23 cellular contexts compared by ENCODE assay signal in the genomic region with DNA sequence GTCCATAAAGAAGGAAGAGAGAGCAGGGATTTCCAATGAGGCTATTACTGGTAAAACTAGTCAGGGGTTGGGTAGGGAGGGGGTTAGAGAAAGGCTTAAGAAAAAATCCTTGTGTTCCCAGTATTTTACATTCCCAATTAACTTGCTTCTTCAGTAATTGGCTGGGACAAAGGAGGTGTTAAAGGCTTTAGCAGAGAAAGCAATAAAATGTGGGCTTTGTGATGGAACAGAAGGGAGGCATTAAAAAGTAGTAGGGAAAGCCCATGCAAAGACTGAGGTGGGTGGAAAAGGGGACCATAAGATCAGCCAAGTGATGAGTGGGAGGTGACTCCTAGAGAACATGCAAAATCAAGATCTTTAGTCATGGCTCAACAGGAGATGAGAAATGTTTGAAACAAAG.
DNase-seq lines count a peak whose midpoint lies in the region; ATAC-seq and TF ChIP-seq lines count a peak whose summit lies in the region.
"Had no signal": no experiment of that assay in that cellular context is flagged by ENCODE, and none has a peak within 500 bp of the region (broad histone marks: within the 10 kb centered on the region; RNA-seq: fewer than 3 reads in every experiment).

No MANE protein-coding gene starts in this region.

- H3K9me3 Mint-ChIP-seq in GM23338, result no peaks in the 10 kb centered on the region
- H3K9me3 Mint-ChIP-seq in WTC11, result peaks cover 19% of the 10 kb centered on the region
- peaks cover 6% of the 10 kb centered on the region for H3K9me3 Mint-ChIP-seq in type B pancreatic cell
- no peaks in the 10 kb centered on the region for H3K9me3 Mint-ChIP-seq in activated T-cell treated with anti-CD3 and anti-CD28 coated beads, Interleukin-2, amount 50 U/mL, for 24 hours
- H3K9me3 Mint-ChIP-seq: CD4-positive, alpha-beta T cell had no signal

- no peak overlapping the region for H2BK12ac ChIP-seq in neuronal stem cell (ENCODE audit: low read length)

- no peak overlapping the region for H3K27ac ChIP-seq in GM23338 (ENCODE audit: low read depth)
- peak overlapping the region; percentile 62 for H3K27ac ChIP-seq in HUES48 (ENCODE audit: low read depth, low read length)
- peak overlapping the region; percentile 91 for H3K27ac ChIP-seq in neuronal stem cell (replicated peaks; ENCODE audit: low read length)
- H3K27ac ChIP-seq: A549; BLaER1 treated with 17β-estradiol and CSF1 and Interleukin-3, amounts not matched to agents 10 nM and 100 nM had no signal

- H4K91ac ChIP-seq in neuronal stem cell (ENCODE audit: low read depth, low read length, poor library complexity), result no peak overlapping the region

- H3K9me3 ChIP-seq in HUES48 (ENCODE audit: control insufficient read depth, insufficient read depth, low read length) (no peaks in the 10 kb centered on the region), neuronal stem cell (replicated peaks in 1 of 2; ENCODE audit: control insufficient read depth in 2 of 2, insufficient read depth in 1 of 2, low read depth in 1 of 2, low read length in 2 of 2) (no peaks in the 10 kb centered on the region)
- H3K9me3 ChIP-seq: A549, BE2C had no signal

- no peaks in the 10 kb centered on the region for H4K20me1 ChIP-seq in GM23338 (replicated peaks; ENCODE audit: insufficient read depth)
- H4K20me1 ChIP-seq: BLaER1 treated with 17β-estradiol and CSF1 and Interleukin-3, amounts not matched to agents 10 nM and 100 nM had no signal

- no peak overlapping the region; the same call in 1 of the 2 replicates for H2AFZ ChIP-seq in GM23338
- H2AFZ ChIP-seq in neuronal stem cell (ENCODE audit: low read length), result peak overlapping the region; percentile 49

- H3K18ac ChIP-seq in neuronal stem cell (ENCODE audit: low read length), result no peak overlapping the region

- H4K8ac ChIP-seq in neuronal stem cell (ENCODE audit: low read depth, low read length), result no peak overlapping the region

- H3K36me3 ChIP-seq in GM23338 (ENCODE audit: insufficient read depth), result no peaks in the 10 kb centered on the region
- no peaks in the 10 kb centered on the region for H3K36me3 ChIP-seq in HUES48 (ENCODE audit: control insufficient read depth, insufficient read depth, low read length)
- H3K36me3 ChIP-seq in neuronal stem cell (replicated peaks in 1 of 2; ENCODE audit: control insufficient read depth in 2 of 2, insufficient read depth in 2 of 2, low read length in 2 of 2), result no peaks in the 10 kb centered on the region
- H3K36me3 ChIP-seq: BE2C; BLaER1 treated with 17β-estradiol and CSF1 and Interleukin-3, amounts not matched to agents 10 nM and 100 nM had no signal

- no peak overlapping the region for H2AK5ac ChIP-seq in neuronal stem cell (ENCODE audit: low read depth, low read length)

- CTCF ChIA-PET in WTC11 (lab: Charles Lee), result no interaction called here

- H3K4me1 ChIP-seq in GM23338 (ENCODE audit: insufficient read depth) (0 out of 2 replicates have a peak, but pooled peaks cover 8% of the 10 kb centered on the region), HUES48 (ENCODE audit: control insufficient read depth, insufficient read depth, low read length) (peaks cover 21% of the 10 kb centered on the region), neuronal stem cell (ENCODE audit: control insufficient read depth in 2 of 2, insufficient read depth in 1 of 2, low read depth in 1 of 2, low read length in 2 of 2) (peaks cover 0 to 3% of the 10 kb centered on the region in 2 donors)
- H3K4me1 ChIP-seq: A549; BE2C; BLaER1 treated with 17β-estradiol and CSF1 and Interleukin-3, amounts not matched to agents 10 nM and 100 nM had no signal

- H3K4me3 Mint-ChIP-seq in GM23338 (no peak overlapping the region), WTC11 (no peak overlapping the region), type B pancreatic cell (no peak overlapping the region)
- H3K4me3 Mint-ChIP-seq in activated T-cell treated with anti-CD3 and anti-CD28 coated beads, Interleukin-2, amount 50 U/mL, for 24 hours, result no peak overlapping the region
- H3K4me3 Mint-ChIP-seq: CD14-positive monocyte; CD4-positive, alpha-beta T cell; CD8-positive, alpha-beta memory T cell had no signal

- H2BK15ac ChIP-seq in neuronal stem cell (ENCODE audit: low read length), result no peak overlapping the region

- H3K9me2 ChIP-seq in GM23338 (ENCODE audit: insufficient read depth), result no peaks in the 10 kb centered on the region

- H2BK120ac ChIP-seq in neuronal stem cell (ENCODE audit: low read depth, low read length), result no peak overlapping the region

- H3K4me2 ChIP-seq in GM23338 (no peak overlapping the region), neuronal stem cell (ENCODE audit: insufficient read depth, low read length, poor library complexity, severe bottlenecking) (no peak overlapping the region)
- H3K4me2 ChIP-seq: A549; BLaER1 treated with 17β-estradiol and CSF1 and Interleukin-3, amounts not matched to agents 10 nM and 100 nM had no signal

- DNase-seq in GM23338 (ENCODE audit: low spot score) (no peak), WTC11 (ENCODE audit: low spot score) (no peak), neuronal stem cell (ENCODE audit: low spot score) (peak; percentile 46), type B pancreatic cell (ENCODE audit: extremely low spot score, unreplicated experiment) (no peak), HuH-7 (ENCODE audit: low spot score) (no peak)
- no peak for DNase-seq in activated T-cell treated with anti-CD3 and anti-CD28 coated beads, Interleukin-2, amount 50 U/mL, for 24 hours
- DNase-seq: 8988T; ACHN; AML-193; BE2C; CD4-positive, alpha-beta T cell; CD8-positive, alpha-beta memory T cell; DMS 273 treated with DMSO at 0.1 percent for 48 hours; DMS79; EL; GF-D8; GOT3 had no signal

- POLR2A ChIA-PET in WTC11 (lab: Charles Lee), result no interaction called here

- no peak overlapping the region for H3K4ac ChIP-seq in neuronal stem cell (ENCODE audit: low read length)

- H3K27me3 Mint-ChIP-seq in GM23338 (ENCODE audit: insufficient read depth, low read depth, poor library complexity), result no peaks in the 10 kb centered on the region
- no peaks in the 10 kb centered on the region for H3K27me3 Mint-ChIP-seq in WTC11 (ENCODE audit: low read depth)
- H3K27me3 Mint-ChIP-seq in type B pancreatic cell, result no peaks in the 10 kb centered on the region
- H3K27me3 Mint-ChIP-seq in activated T-cell treated with anti-CD3 and anti-CD28 coated beads, Interleukin-2, amount 50 U/mL, for 24 hours, result peaks cover 7% of the 10 kb centered on the region
- H3K27me3 Mint-ChIP-seq: CD4-positive, alpha-beta T cell had no signal

- ATAC-seq in GM23338, result peak; percentile 48
- ATAC-seq in WTC11, result peak; percentile 61
- no peak for ATAC-seq in SK-N-SH treated with all-trans-retinoic acid at 6 μM for 48 hours
- ATAC-seq: A549, HCT116 had no signal

- H2BK5ac ChIP-seq in neuronal stem cell (ENCODE audit: low read length), result no peak overlapping the region

- no peaks in the 10 kb centered on the region for H3F3A ChIP-seq in GM23338 (replicated peaks; ENCODE audit: low read depth)

- H3K27ac Mint-ChIP-seq in GM23338 (no peak overlapping the region), WTC11 (peak overlapping the region; percentile 68), type B pancreatic cell (no peak overlapping the region)
- no peak overlapping the region for H3K27ac Mint-ChIP-seq in activated T-cell treated with anti-CD3 and anti-CD28 coated beads, Interleukin-2, amount 50 U/mL, for 24 hours
- H3K27ac Mint-ChIP-seq: CD14-positive monocyte; CD4-positive, alpha-beta T cell; CD8-positive, alpha-beta memory T cell had no signal

- TF ChIP-seq CTCF in GM23338 (conservative IDR thresholded peaks at IDR 0.05; ENCODE audit: low read depth in 2 of 2), result no peak
- TF ChIP-seq CTCF in WTC11 (IDR thresholded peaks at IDR 0.05), result no peak
- no peak for TF ChIP-seq CTCF in type B pancreatic cell (conservative IDR thresholded peaks at IDR 0.05)

- H3K23ac ChIP-seq in neuronal stem cell (ENCODE audit: low read depth, low read length, poor library complexity), result no peak overlapping the region

- H3K14ac ChIP-seq in neuronal stem cell (ENCODE audit: low read length), result no peak overlapping the region

- H3K4me3 ChIP-seq in GM23338 (no peak overlapping the region), HUES48 (ENCODE audit: low read depth, low read length) (no peak overlapping the region), neuronal stem cell (ENCODE audit: low read length in 2 of 2) (no peak overlapping the region)
- H3K4me3 ChIP-seq: A549; BLaER1 treated with 17β-estradiol and CSF1 and Interleukin-3, amounts not matched to agents 10 nM and 100 nM had no signal

- no peaks in the 10 kb centered on the region for H3K27me3 ChIP-seq in GM23338 (ENCODE audit: insufficient read depth)
- no peaks in the 10 kb centered on the region for H3K27me3 ChIP-seq in HUES48 (ENCODE audit: control insufficient read depth, insufficient read depth, low read length)
- H3K27me3 ChIP-seq in neuronal stem cell (ENCODE audit: control insufficient read depth in 3 of 3, insufficient read depth in 3 of 3, low read depth in 1 of 3, low read length in 3 of 3), result no peaks in the 10 kb centered on the region
- H3K27me3 ChIP-seq: BE2C had no signal

- H3K4me1 Mint-ChIP-seq in GM23338 (peaks cover 6% of the 10 kb centered on the region; the same call in 2 of the 3 replicates), WTC11 (peaks cover 17% of the 10 kb centered on the region), type B pancreatic cell (ENCODE audit: unreplicated experiment) (no peaks in the 10 kb centered on the region)
- no peaks in the 10 kb centered on the region for H3K4me1 Mint-ChIP-seq in activated T-cell treated with anti-CD3 and anti-CD28 coated beads, Interleukin-2, amount 50 U/mL, for 24 hours (ENCODE audit: low read depth)
- H3K4me1 Mint-ChIP-seq: CD14-positive monocyte; CD8-positive, alpha-beta memory T cell had no signal

- no peak overlapping the region for H3K9ac ChIP-seq in HUES48 (ENCODE audit: low read depth, low read length)
- H3K9ac ChIP-seq in neuronal stem cell (ENCODE audit: low read depth, low read length, poor library complexity), result no peak overlapping the region
- H3K9ac ChIP-seq: BLaER1 treated with 17β-estradiol and CSF1 and Interleukin-3, amounts not matched to agents 10 nM and 100 nM had no signal

- H3K36me3 Mint-ChIP-seq in GM23338 (ENCODE audit: low read depth), result no peaks in the 10 kb centered on the region
- H3K36me3 Mint-ChIP-seq in WTC11, result no peaks in the 10 kb centered on the region
- H3K36me3 Mint-ChIP-seq in type B pancreatic cell, result no peaks in the 10 kb centered on the region
- H3K36me3 Mint-ChIP-seq in activated T-cell treated with anti-CD3 and anti-CD28 coated beads, Interleukin-2, amount 50 U/mL, for 24 hours (ENCODE audit: low read depth), result no peaks in the 10 kb centered on the region
- H3K36me3 Mint-ChIP-seq: CD14-positive monocyte; CD8-positive, alpha-beta memory T cell had no signal

- no peaks in the 10 kb centered on the region for H3K79me2 ChIP-seq in GM23338 (replicated peaks; ENCODE audit: insufficient read depth)

- no peaks in the 10 kb centered on the region for H3K79me1 ChIP-seq in neuronal stem cell (ENCODE audit: low read depth, low read length)

TF ChIP-seq in GM23338, 12 proteins besides CTCF, POLR2A, EP300 and RAD21 (continues in another document):
- TF ChIP-seq ZNF331 (CRISPR knock-in tag; IDR thresholded peaks at IDR 0.05; ENCODE audit: low read depth), result no peak

TF ChIP-seq in WTC11, 78 proteins besides CTCF, POLR2A, EP300 and RAD21 (continues in another document):
- TF ChIP-seq NR1H2 (CRISPR knock-in tag; IDR thresholded peaks at IDR 0.05) (no peak), ETV6 (CRISPR knock-in tag; IDR thresholded peaks at IDR 0.05) (no peak)

TF ChIP-seq in SK-N-SH treated with all-trans-retinoic acid at 6 μM for 48 hours, 23 proteins besides CTCF, POLR2A, EP300 and RAD21 (continues in another document):
- no peak for TF ChIP-seq ISL1 (CRISPR knock-in tag; IDR thresholded peaks at IDR 0.05)
